In the genomic region with DNA sequence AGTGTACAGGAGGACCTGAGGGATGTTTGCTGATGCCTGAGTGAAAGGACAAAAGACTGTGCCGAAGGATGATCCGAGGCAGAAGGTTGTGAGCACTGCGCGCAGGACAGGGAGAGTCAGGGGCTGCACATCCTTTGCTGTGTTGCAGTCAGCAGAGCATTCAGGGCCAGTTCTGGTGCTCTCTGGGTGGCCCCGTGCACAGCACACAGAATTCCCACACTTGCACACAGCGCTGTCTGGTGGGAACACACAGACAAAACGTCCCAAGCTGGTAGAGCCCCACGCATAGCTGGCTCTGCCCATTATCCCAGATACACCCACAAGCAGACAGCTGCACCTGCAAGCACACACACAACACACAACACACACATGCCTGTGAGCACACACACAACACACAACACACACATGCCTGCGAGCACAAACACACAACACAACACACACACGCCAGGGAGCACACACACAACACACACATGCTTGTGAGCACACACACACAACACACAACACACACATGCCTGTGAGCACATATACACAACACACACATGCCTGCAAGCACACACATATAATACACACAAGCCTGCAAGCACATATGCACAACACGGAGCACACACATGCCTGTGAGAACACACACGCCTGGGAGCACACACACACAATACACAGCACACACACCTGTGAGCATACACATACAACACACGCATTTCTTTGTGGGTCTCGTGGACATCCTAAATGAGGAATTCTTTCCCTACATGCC, we compare ENCODE assay signal across 1 cellular context.
TF ChIP-seq lines count a peak whose summit lies in the region.

No MANE protein-coding gene starts in this region.

TF ChIP-seq in K562, 482 proteins besides CTCF, POLR2A, EP300 and RAD21 (continued from another document and continues in another):
- TF ChIP-seq ZNF263 (CRISPR knock-in tag; IDR thresholded peaks at IDR 0.05; ENCODE audit: borderline replicate concordance), result no peak
- no peak for TF ChIP-seq ZNF695 (CRISPR knock-in tag; IDR thresholded peaks at IDR 0.05)
- TF ChIP-seq DNMT1 (IDR thresholded peaks at IDR 0.05), result 0 out of 2 replicates have a peak, but pooled peaks have one; percentile 27
- 0 out of 4 replicates have a peak, but pooled peaks of 1 of the 2 experiments have one; percentile 6 for TF ChIP-seq ZNF639 (CRISPR knock-in tag; conservative IDR thresholded peaks at IDR 0.05 in 1 of 2, IDR thresholded peaks at IDR 0.05 in 1 of 2)
- TF ChIP-seq RCOR1 (IDR thresholded peaks at IDR 0.05; ENCODE audit: borderline replicate concordance in 1 of 2, low read depth in 2 of 2, low read length in 2 of 2), result 0 out of 4 replicates have a peak, but pooled peaks of 1 of the 2 experiments have one; percentile 7
- TF ChIP-seq TAF1 (IDR thresholded peaks at IDR 0.05; ENCODE audit: control insufficient read depth, extremely low read depth, insufficient read depth, low read length, severe bottlenecking), result no peak
- TF ChIP-seq MLLT1 (IDR thresholded peaks at IDR 0.05), result 0 out of 4 replicates have a peak, but pooled peaks of 1 of the 2 experiments have one; percentile 49
- no peak for TF ChIP-seq CBX2 (IDR thresholded peaks at IDR 0.05; ENCODE audit: insufficient read depth, low read length, poor library complexity, severe bottlenecking)
- no peak for TF ChIP-seq MAFF (IDR thresholded peaks at IDR 0.05; ENCODE audit: low read length)
- no peak for TF ChIP-seq GTF2F1 (IDR thresholded peaks at IDR 0.05; ENCODE audit: low read depth, low read length)
- no peak for TF ChIP-seq C11orf30 (IDR thresholded peaks at IDR 0.05; ENCODE audit: low read depth)
- TF ChIP-seq, protein P1, sequence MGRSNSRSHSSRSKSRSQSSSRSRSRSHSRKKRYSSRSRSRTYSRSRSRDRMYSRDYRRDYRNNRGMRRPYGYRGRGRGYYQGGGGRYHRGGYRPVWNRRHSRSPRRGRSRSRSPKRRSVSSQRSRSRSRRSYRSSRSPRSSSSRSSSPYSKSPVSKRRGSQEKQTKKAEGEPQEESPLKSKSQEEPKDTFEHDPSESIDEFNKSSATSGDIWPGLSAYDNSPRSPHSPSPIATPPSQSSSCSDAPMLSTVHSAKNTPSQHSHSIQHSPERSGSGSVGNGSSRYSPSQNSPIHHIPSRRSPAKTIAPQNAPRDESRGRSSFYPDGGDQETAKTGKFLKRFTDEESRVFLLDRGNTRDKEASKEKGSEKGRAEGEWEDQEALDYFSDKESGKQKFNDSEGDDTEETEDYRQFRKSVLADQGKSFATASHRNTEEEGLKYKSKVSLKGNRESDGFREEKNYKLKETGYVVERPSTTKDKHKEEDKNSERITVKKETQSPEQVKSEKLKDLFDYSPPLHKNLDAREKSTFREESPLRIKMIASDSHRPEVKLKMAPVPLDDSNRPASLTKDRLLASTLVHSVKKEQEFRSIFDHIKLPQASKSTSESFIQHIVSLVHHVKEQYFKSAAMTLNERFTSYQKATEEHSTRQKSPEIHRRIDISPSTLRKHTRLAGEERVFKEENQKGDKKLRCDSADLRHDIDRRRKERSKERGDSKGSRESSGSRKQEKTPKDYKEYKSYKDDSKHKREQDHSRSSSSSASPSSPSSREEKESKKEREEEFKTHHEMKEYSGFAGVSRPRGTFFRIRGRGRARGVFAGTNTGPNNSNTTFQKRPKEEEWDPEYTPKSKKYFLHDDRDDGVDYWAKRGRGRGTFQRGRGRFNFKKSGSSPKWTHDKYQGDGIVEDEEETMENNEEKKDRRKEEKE (IDR thresholded peaks at IDR 0.05; ENCODE audit: borderline replicate concordance in 1 of 2, control insufficient read depth in 1 of 2, low read depth in 2 of 2, low read length in 1 of 2), result peak in 1 of 2 experiments; percentile 51; a peak in 1 of 4 replicates
- TF ChIP-seq ZNF146 (CRISPR knock-in tag; IDR thresholded peaks at IDR 0.05; ENCODE audit: unreplicated experiment), result no peak
- TF ChIP-seq HLTF (IDR thresholded peaks at IDR 0.05), result 0 out of 2 replicates have a peak, but pooled peaks have one; percentile 60
- 0 out of 2 replicates have a peak, but pooled peaks have one; percentile 44 for TF ChIP-seq EHMT2 (IDR thresholded peaks at IDR 0.05)
- no peak for TF ChIP-seq JUND (IDR thresholded peaks at IDR 0.05; ENCODE audit: borderline replicate concordance, low read depth, low read length)
- no peak for TF ChIP-seq JUND (tag; IDR thresholded peaks at IDR 0.05; ENCODE audit: borderline replicate concordance, low read depth, low read length)
- TF ChIP-seq CBX3 (IDR thresholded peaks at IDR 0.05; ENCODE audit: borderline replicate concordance in 1 of 2, low read length in 2 of 2), result 0 out of 3 replicates have a peak, but pooled peaks of 1 of the 2 experiments have one; percentile 9
- peak; percentile 96 for TF ChIP-seq HDGF (IDR thresholded peaks at IDR 0.05)
- TF ChIP-seq ZNF407 (IDR thresholded peaks at IDR 0.05; ENCODE audit: low read depth), result peak; percentile 34; the same call in 1 of the 2 replicates
- peak; percentile 27 for TF ChIP-seq ARHGAP35 (IDR thresholded peaks at IDR 0.05; ENCODE audit: partially characterized antibody)
- TF ChIP-seq TEAD4 (IDR thresholded peaks at IDR 0.05; ENCODE audit: low read length), result no peak
- no peak for TF ChIP-seq TEAD4 (CRISPR knock-in tag; IDR thresholded peaks at IDR 0.05; ENCODE audit: borderline replicate concordance)
- TF ChIP-seq, protein P2, sequence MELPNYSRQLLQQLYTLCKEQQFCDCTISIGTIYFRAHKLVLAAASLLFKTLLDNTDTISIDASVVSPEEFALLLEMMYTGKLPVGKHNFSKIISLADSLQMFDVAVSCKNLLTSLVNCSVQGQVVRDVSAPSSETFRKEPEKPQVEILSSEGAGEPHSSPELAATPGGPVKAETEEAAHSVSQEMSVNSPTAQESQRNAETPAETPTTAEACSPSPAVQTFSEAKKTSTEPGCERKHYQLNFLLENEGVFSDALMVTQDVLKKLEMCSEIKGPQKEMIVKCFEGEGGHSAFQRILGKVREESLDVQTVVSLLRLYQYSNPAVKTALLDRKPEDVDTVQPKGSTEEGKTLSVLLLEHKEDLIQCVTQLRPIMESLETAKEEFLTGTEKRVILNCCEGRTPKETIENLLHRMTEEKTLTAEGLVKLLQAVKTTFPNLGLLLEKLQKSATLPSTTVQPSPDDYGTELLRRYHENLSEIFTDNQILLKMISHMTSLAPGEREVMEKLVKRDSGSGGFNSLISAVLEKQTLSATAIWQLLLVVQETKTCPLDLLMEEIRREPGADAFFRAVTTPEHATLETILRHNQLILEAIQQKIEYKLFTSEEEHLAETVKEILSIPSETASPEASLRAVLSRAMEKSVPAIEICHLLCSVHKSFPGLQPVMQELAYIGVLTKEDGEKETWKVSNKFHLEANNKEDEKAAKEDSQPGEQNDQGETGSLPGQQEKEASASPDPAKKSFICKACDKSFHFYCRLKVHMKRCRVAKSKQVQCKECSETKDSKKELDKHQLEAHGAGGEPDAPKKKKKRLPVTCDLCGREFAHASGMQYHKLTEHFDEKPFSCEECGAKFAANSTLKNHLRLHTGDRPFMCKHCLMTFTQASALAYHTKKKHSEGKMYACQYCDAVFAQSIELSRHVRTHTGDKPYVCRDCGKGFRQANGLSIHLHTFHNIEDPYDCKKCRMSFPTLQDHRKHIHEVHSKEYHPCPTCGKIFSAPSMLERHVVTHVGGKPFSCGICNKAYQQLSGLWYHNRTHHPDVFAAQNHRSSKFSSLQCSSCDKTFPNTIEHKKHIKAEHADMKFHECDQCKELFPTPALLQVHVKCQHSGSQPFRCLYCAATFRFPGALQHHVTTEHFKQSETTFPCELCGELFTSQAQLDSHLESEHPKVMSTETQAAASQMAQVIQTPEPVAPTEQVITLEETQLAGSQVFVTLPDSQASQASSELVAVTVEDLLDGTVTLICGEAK (IDR thresholded peaks at IDR 0.05), result peak; percentile 63
- TF ChIP-seq, protein P2 (CRISPR knock-in tag; IDR thresholded peaks at IDR 0.05), result no peak
